ENCODE assay signal across 39 cellular contexts in the genomic region with DNA sequence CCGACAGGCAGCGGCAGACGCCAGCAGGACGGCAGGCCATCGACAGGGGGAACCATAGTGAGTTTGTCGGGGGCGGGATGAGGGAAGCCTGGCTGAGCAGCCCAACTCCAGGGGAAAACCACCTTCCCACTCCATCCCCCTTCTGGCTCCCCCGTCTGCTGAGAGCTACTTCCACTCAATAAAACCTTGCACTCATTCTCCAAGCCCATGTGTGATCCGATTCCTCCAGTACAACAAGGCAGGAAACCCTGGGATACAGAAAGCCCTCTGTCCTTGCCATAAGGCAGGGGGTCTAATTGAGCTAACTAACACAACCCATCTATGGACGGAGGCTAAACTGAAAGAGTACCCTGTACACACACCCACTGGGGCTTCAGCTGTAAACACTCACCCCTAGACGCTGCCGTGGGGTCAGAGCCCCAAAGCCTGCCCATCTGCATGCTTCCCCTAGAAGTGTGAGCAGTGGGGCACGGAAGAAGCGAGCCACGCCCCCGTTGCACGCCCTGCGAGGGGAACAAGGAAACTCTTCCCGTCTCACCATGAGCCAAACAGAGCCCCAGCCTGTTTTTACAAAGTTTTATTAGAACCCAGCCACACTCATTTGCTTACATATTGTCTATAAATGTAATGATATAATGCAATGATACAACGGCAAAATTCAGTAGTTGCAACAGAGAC. TPM values are rescaled to one million over a fixed set of nuclear protein-coding genes. Genes with fewer than 3 reads are reported as not detected.
"Had no signal": no experiment of that assay in that cellular context is flagged by ENCODE, and none has a peak within 500 bp of the region (broad histone marks: within the 10 kb centered on the region; RNA-seq: fewer than 3 reads in every experiment).

No MANE protein-coding gene starts in this region.

- H3K27me3 ChIP-seq: brain microvascular endothelial cell, esophagus squamous epithelium, hepatocyte had no signal

- H3K27me3 Mint-ChIP-seq: activated CD4-positive, alpha-beta T cell treated with anti-CD3 and anti-CD28 coated beads for 36 hours; activated CD8-positive, alpha-beta T cell treated with anti-CD3 and anti-CD28 coated beads for 36 hours; activated naive CD8-positive, alpha-beta T cell had no signal

- H3K4me1 ChIP-seq: gastroesophageal sphincter had no signal

- H3K4me1 Mint-ChIP-seq: T-helper 17 cell had no signal

- H3K36me3 ChIP-seq: brain microvascular endothelial cell, esophagus squamous epithelium, gastroesophageal sphincter, heart right ventricle, WERI-Rb-1 had no signal

- H3K9me3 Mint-ChIP-seq: activated T-cell treated with anti-CD3 and anti-CD28 coated beads, Interleukin-2, amount 50 U/mL, for 72 hours; central memory CD8-positive, alpha-beta T cell; dendritic cell treated with granulocyte-macrophage colony-stimulating factor and Interleukin-4, amounts not matched to agents 40 ng/mL and 50 ng/mL, for 4 days; effector memory CD8-positive, alpha-beta T cell had no signal

- H2AFZ ChIP-seq: hepatocyte had no signal

- H3K27ac Mint-ChIP-seq: activated CD4-positive, alpha-beta T cell treated with anti-CD3 and anti-CD28 coated beads for 36 hours; activated CD8-positive, alpha-beta T cell treated with anti-CD3 and anti-CD28 coated beads for 36 hours; activated naive CD4-positive, alpha-beta T cell treated with anti-CD3 and anti-CD28 coated beads, Interleukin-2, amount 10 ng/mL, durations not matched to agents 7 days and 5 days; activated naive CD8-positive, alpha-beta T cell; activated T-cell treated with anti-CD3 and anti-CD28 coated beads, Interleukin-2, amount 50 U/mL, for 72 hours; dendritic cell treated with granulocyte-macrophage colony-stimulating factor and Interleukin-4, amounts not matched to agents 40 ng/mL and 50 ng/mL, for 4 days; T-helper 17 cell; T-helper 2 cell treated with Interferon-gamma antibody and Interleukin-4, amounts not matched to agents 5 μg/mL and 100 μg/mL, for 36 hours had no signal

- H3K79me2 ChIP-seq: hepatocyte had no signal

- H3K4me3 Mint-ChIP-seq: activated CD4-positive, alpha-beta T cell treated with anti-CD3 and anti-CD28 coated beads for 36 hours; activated CD8-positive, alpha-beta T cell treated with anti-CD3 and anti-CD28 coated beads for 36 hours; activated naive CD4-positive, alpha-beta T cell treated with anti-CD3 and anti-CD28 coated beads, Interleukin-2, amount 10 ng/mL, durations not matched to agents 7 days and 5 days; activated naive CD8-positive, alpha-beta T cell; activated T-cell treated with anti-CD3 and anti-CD28 coated beads, Interleukin-2, amount 50 U/mL, for 72 hours; central memory CD8-positive, alpha-beta T cell; dendritic cell treated with granulocyte-macrophage colony-stimulating factor and Interleukin-4, amounts not matched to agents 40 ng/mL and 50 ng/mL, for 4 days; effector memory CD8-positive, alpha-beta T cell; T-helper 17 cell; T-helper 2 cell treated with Interferon-gamma antibody and Interleukin-4, amounts not matched to agents 5 μg/mL and 100 μg/mL, for 36 hours had no signal

- FAIRE-seq: astrocyte, bronchial epithelial cell had no signal

- H3K36me3 Mint-ChIP-seq: activated naive CD4-positive, alpha-beta T cell treated with anti-CD3 and anti-CD28 coated beads, Interleukin-2, amount 10 ng/mL, durations not matched to agents 7 days and 5 days had no signal

- H3K4me3 ChIP-seq: coronary artery, dorsolateral prefrontal cortex, esophagus squamous epithelium, gastroesophageal sphincter, heart right ventricle, hepatocyte had no signal

- H3K27ac ChIP-seq: brain microvascular endothelial cell, coronary artery, dorsolateral prefrontal cortex, esophagus squamous epithelium, gastroesophageal sphincter, heart right ventricle, hepatocyte, WERI-Rb-1 had no signal

- H3K4me2 ChIP-seq: hepatocyte had no signal

- ATAC-seq: activated CD4-positive, alpha-beta T cell treated with anti-CD3 and anti-CD28 coated beads for 36 hours; activated CD8-positive, alpha-beta T cell treated with anti-CD3 and anti-CD28 coated beads for 36 hours; activated T-cell treated with anti-CD3 and anti-CD28 coated beads, Interleukin-2, amount 50 U/mL, for 72 hours; effector memory CD8-positive, alpha-beta T cell; gastroesophageal sphincter; heart right ventricle; T-helper 17 cell had no signal

- DNase-seq: activated CD4-positive, alpha-beta T cell treated with anti-CD3 and anti-CD28 coated beads for 36 hours; activated CD4-positive, alpha-beta T cell treated with anti-CD3 and anti-CD28 coated beads, Interleukin-2, amount 50 U/mL, for 1 hour; activated CD4-positive, alpha-beta T cell treated with anti-CD3 and anti-CD28 coated beads, Interleukin-2, amount 50 U/mL, for 48 hours; activated CD4-positive, CD25-positive, alpha-beta regulatory T cell; activated CD4-positive, CD25-positive, alpha-beta regulatory T cell treated with anti-CD3 and anti-CD28 coated beads, Interleukin-2, amount 50 U/mL, for 72 hours; activated CD8-positive, alpha-beta memory T cell treated with anti-CD3 and anti-CD28 coated beads for 24 hours; activated CD8-positive, alpha-beta T cell treated with anti-CD3 and anti-CD28 coated beads for 36 hours; activated gamma-delta T cell; activated naive CD4-positive, alpha-beta T cell; activated naive CD4-positive, alpha-beta T cell treated with anti-CD3 and anti-CD28 coated beads, Interleukin-2, amount 10 ng/mL, durations not matched to agents 7 days and 5 days; activated T-cell treated with anti-CD3 and anti-CD28 coated beads, Interleukin-2, amount 50 U/mL, for 72 hours; amniotic stem cell; anterior cingulate cortex; brain microvascular endothelial cell; dorsolateral prefrontal cortex; effector memory CD8-positive, alpha-beta T cell; erythroblast; esophagus squamous epithelium; foreskin melanocyte; heart right ventricle; T-helper 1 cell; T-helper 17 cell; T1000; WERI-Rb-1 had no signal

- H3K9me3 ChIP-seq: esophagus squamous epithelium, gastroesophageal sphincter had no signal

RNA-seq across cellular contexts. Expression of gene KRTAP29-1, which starts 4.1 kb away (rescaled TPM):
- total RNA-seq: activated CD4-positive, alpha-beta T cell treated with anti-CD3 and anti-CD28 coated beads for 36 hours; activated CD8-positive, alpha-beta T cell treated with anti-CD3 and anti-CD28 coated beads for 36 hours; activated T-cell treated with anti-CD3 and anti-CD28 coated beads, Interleukin-2, amount 50 U/mL, for 72 hours; astrocyte; bronchial epithelial cell; cardiac septum; cerebellum; dorsolateral prefrontal cortex; esophagus squamous epithelium; fibroblast of lung; fibroblast of villous mesenchyme; gastroesophageal sphincter; glomerular endothelial cell; heart right ventricle; hepatocyte; T-helper 17 cell had no signal
- polyA plus RNA-seq: adipose tissue, fibroblast of lung, heart right ventricle, hepatocyte had no signal

RNA-seq across cellular contexts. Expression of gene KRTAP16-1, which starts 10.5 kb away (rescaled TPM):
- total RNA-seq: activated CD4-positive, alpha-beta T cell treated with anti-CD3 and anti-CD28 coated beads for 36 hours; activated CD8-positive, alpha-beta T cell treated with anti-CD3 and anti-CD28 coated beads for 36 hours; activated T-cell treated with anti-CD3 and anti-CD28 coated beads, Interleukin-2, amount 50 U/mL, for 72 hours; astrocyte; bronchial epithelial cell; cardiac septum; cerebellum; dorsolateral prefrontal cortex; esophagus squamous epithelium; fibroblast of lung; fibroblast of villous mesenchyme; gastroesophageal sphincter; glomerular endothelial cell; heart right ventricle; hepatocyte had no signal
- polyA plus RNA-seq: adipose tissue, fibroblast of lung, heart right ventricle, hepatocyte had no signal

RNA-seq across cellular contexts. Expression of gene KRTAP17-1, which starts 16.9 kb away (rescaled TPM):
- total RNA-seq: activated CD4-positive, alpha-beta T cell treated with anti-CD3 and anti-CD28 coated beads for 36 hours; activated CD8-positive, alpha-beta T cell treated with anti-CD3 and anti-CD28 coated beads for 36 hours; activated T-cell treated with anti-CD3 and anti-CD28 coated beads, Interleukin-2, amount 50 U/mL, for 72 hours; astrocyte; bronchial epithelial cell; cardiac septum; cerebellum; dorsolateral prefrontal cortex; esophagus squamous epithelium; fibroblast of lung; fibroblast of villous mesenchyme; gastroesophageal sphincter; glomerular endothelial cell; heart right ventricle; hepatocyte; T-helper 17 cell had no signal
- polyA plus RNA-seq: adipose tissue, fibroblast of lung, heart right ventricle had no signal

RNA-seq across cellular contexts. Expression of gene KRTAP9-7, which starts 23.1 kb away (rescaled TPM):
- total RNA-seq: activated CD4-positive, alpha-beta T cell treated with anti-CD3 and anti-CD28 coated beads for 36 hours; activated CD8-positive, alpha-beta T cell treated with anti-CD3 and anti-CD28 coated beads for 36 hours; activated T-cell treated with anti-CD3 and anti-CD28 coated beads, Interleukin-2, amount 50 U/mL, for 72 hours; astrocyte; bronchial epithelial cell; cardiac septum; cerebellum; dorsolateral prefrontal cortex; esophagus squamous epithelium; fibroblast of lung; fibroblast of villous mesenchyme; glomerular endothelial cell; heart right ventricle; hepatocyte; T-helper 17 cell had no signal
- polyA plus RNA-seq: adipose tissue, fibroblast of lung, heart right ventricle, hepatocyte had no signal

RNA-seq across cellular contexts. Expression of gene KRTAP9-6, which starts 33.4 kb away (rescaled TPM):
- total RNA-seq: activated CD4-positive, alpha-beta T cell treated with anti-CD3 and anti-CD28 coated beads for 36 hours; activated CD8-positive, alpha-beta T cell treated with anti-CD3 and anti-CD28 coated beads for 36 hours; activated T-cell treated with anti-CD3 and anti-CD28 coated beads, Interleukin-2, amount 50 U/mL, for 72 hours; astrocyte; bronchial epithelial cell; cardiac septum; cerebellum; dorsolateral prefrontal cortex; esophagus squamous epithelium; fibroblast of lung; fibroblast of villous mesenchyme; gastroesophageal sphincter; glomerular endothelial cell; heart right ventricle; hepatocyte; T-helper 17 cell had no signal
- polyA plus RNA-seq: adipose tissue, fibroblast of lung, heart right ventricle, hepatocyte had no signal
